Comparison of ENCODE assay signal across 1 cellular context in genomic region chr2:28322051-28322450, GRCh38.
TF ChIP-seq lines count a peak whose summit lies in the region.

No MANE protein-coding gene starts in this region.

TF ChIP-seq in WTC11, 78 proteins besides CTCF, POLR2A, EP300 and RAD21:
- TF ChIP-seq SMAD3 (CRISPR knock-in tag; IDR thresholded peaks at IDR 0.05; ENCODE audit: borderline replicate concordance) (no peak), ZSCAN18 (CRISPR knock-in tag; IDR thresholded peaks at IDR 0.05) (no peak), ZNF219 (CRISPR knock-in tag; IDR thresholded peaks at IDR 0.05; ENCODE audit: borderline replicate concordance) (no peak), ZNF423 (CRISPR knock-in tag; IDR thresholded peaks at IDR 0.05) (no peak), ZNF396 (CRISPR knock-in tag; IDR thresholded peaks at IDR 0.05; ENCODE audit: borderline replicate concordance) (no peak), NR1H2 (CRISPR knock-in tag; IDR thresholded peaks at IDR 0.05) (no peak), ZBTB43 (CRISPR knock-in tag; IDR thresholded peaks at IDR 0.05) (no peak), RELA (CRISPR knock-in tag; IDR thresholded peaks at IDR 0.05; ENCODE audit: borderline replicate concordance) (no peak), FOXK1 (CRISPR knock-in tag; IDR thresholded peaks at IDR 0.05) (no peak)
- TF ChIP-seq, protein P1, sequence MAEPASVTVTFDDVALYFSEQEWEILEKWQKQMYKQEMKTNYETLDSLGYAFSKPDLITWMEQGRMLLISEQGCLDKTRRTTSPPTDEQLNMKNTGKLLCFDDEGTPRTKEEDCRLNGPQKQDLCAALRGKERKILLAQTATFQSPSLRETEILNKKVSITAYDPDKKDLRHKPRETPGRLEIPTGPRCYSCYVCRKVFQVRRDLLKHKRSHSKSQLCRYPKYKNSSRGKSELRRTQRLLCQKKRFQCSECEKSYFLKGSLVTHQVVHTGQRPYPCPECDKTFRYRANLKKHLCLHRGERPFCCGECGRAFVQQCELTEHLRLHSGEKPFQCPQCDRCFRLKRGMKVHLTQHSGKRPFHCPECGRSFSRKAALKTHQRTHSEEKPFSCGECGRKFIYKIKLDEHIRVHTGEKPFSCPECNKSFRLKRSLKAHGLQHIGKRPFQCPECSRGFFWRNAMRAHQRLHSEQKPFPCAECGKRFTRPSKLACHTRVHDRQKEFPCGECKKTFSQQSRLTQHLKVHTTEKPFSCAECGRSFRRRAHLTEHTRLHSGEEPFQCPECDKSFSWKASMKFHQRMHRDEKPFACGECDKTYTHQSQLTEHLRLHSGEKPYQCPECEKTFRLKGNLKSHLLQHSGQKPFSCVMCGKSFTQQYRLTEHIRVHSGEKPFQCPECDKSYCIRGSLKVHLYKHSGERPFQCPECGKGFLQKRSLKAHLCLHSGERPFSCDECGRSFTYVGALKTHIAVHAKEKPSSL (CRISPR knock-in tag; conservative IDR thresholded peaks at IDR 0.05), result no peak
- TF ChIP-seq, protein P2, sequence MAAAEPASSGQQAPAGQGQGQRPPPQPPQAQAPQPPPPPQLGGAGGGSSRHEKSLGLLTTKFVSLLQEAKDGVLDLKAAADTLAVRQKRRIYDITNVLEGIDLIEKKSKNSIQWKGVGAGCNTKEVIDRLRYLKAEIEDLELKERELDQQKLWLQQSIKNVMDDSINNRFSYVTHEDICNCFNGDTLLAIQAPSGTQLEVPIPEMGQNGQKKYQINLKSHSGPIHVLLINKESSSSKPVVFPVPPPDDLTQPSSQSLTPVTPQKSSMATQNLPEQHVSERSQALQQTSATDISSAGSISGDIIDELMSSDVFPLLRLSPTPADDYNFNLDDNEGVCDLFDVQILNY (CRISPR knock-in tag; IDR thresholded peaks at IDR 0.05), result no peak
